In genomic region chr10:45726703-45727420, GRCh38 we compare ENCODE assay signal across 8 cellular contexts. TPM values are rescaled to one million over a fixed set of nuclear protein-coding genes. Genes with fewer than 3 reads are reported as not detected.
DNase-seq lines count a peak whose midpoint lies in the region; ATAC-seq and TF ChIP-seq lines count a peak whose summit lies in the region.
"Not testable (repeated sequence)": the region's sequence is repeated elsewhere in the genome, so short reads cannot be mapped to it uniquely, and the experiment has no call there.

A gene with protein sequence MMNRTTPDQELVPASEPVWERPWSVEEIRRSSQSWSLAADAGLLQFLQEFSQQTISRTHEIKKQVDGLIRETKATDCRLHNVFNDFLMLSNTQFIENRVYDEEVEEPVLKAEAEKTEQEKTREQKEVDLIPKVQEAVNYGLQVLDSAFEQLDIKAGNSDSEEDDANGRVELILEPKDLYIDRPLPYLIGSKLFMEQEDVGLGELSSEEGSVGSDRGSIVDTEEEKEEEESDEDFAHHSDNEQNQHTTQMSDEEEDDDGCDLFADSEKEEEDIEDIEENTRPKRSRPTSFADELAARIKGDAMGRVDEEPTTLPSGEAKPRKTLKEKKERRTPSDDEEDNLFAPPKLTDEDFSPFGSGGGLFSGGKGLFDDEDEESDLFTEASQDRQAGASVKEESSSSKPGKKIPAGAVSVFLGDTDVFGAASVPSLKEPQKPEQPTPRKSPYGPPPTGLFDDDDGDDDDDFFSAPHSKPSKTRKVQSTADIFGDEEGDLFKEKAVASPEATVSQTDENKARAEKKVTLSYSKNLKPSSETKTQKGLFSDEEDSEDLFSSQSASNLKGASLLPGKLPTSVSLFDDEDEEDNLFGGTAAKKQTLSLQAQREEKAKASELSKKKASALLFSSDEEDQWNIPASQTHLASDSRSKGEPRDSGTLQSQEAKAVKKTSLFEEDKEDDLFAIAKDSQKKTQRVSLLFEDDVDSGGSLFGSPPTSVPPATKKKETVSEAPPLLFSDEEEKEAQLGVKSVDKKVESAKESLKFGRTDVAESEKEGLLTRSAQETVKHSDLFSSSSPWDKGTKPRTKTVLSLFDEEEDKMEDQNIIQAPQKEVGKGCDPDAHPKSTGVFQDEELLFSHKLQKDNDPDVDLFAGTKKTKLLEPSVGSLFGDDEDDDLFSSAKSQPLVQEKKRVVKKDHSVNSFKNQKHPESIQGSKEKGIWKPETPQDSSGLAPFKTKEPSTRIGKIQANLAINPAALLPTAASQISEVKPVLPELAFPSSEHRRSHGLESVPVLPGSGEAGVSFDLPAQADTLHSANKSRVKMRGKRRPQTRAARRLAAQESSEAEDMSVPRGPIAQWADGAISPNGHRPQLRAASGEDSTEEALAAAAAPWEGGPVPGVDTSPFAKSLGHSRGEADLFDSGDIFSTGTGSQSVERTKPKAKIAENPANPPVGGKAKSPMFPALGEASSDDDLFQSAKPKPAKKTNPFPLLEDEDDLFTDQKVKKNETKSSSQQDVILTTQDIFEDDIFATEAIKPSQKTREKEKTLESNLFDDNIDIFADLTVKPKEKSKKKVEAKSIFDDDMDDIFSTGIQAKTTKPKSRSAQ (N-terminal part only) (plus strand): TSS chr10:45727266. CDS start chr10:45727318, 52 bp downstream.

- H3K4me3 ChIP-seq in Panc1 (ENCODE audit: low read depth in 2 of 2, low read length in 2 of 2), result peak within 1 kb of the TSS; percentile 66 to 68
- peak within 1 kb of the TSS; percentile 49 for H3K4me3 ChIP-seq in epithelial cell of esophagus (ENCODE audit: low read length)

- H3K36me3 ChIP-seq in Panc1 (ENCODE audit: control insufficient read depth, insufficient read depth, low read length), result not testable (repeated sequence)

- TF ChIP-seq CTCF in Panc1 (IDR thresholded peaks at IDR 0.05); epithelial cell of esophagus (IDR thresholded peaks at IDR 0.05; ENCODE audit: insufficient read depth, low read depth, low read length, missing control alignments): not testable (repeated sequence)

- ATAC-seq in GM21529 (IDR thresholded peaks at IDR 0.05; ENCODE audit: unreplicated experiment) (peak; percentile 94), Panc1 (peak; percentile 93)

- H3K27ac ChIP-seq in Panc1 (ENCODE audit: low read length), result peak within 1 kb of the TSS; percentile 69

- not testable (repeated sequence) for H3K4me1 ChIP-seq in Panc1 (ENCODE audit: control insufficient read depth, insufficient read depth, low read length)

- BruUV-seq in Panc1 (replicated peaks; lab: Mats Ljungman, UMichigan), result TSS peak; percentile 90

- not testable (repeated sequence) for H3K9me3 ChIP-seq in Panc1 (ENCODE audit: control insufficient read depth, insufficient read depth, low read depth, low read length)

- POLR2A ChIA-PET in Panc1 (lab: Charles Lee), result not testable (repeated sequence)

- CTCF ChIA-PET in Panc1 (lab: Charles Lee), result not testable (repeated sequence)

- in situ Hi-C loops in Panc1 (cut with HindIII; ENCODE audit: low pct_unique_long_range_greater_than_20kb, low sequenced_read_pairs), result not testable (repeated sequence)

- intact Hi-C loops in Panc1 (cut with micrococcal nuclease; ENCODE audit: unreplicated experiment), result not testable (repeated sequence)

- DNase-seq in DMS114 treated with DMSO at 0.1 percent for 48 hours (lab: John Stamatoyannopoulos, UW; ENCODE audit: unreplicated experiment), result peak; percentile 67
- DNase-seq in HuH-7.5 (ENCODE audit: low spot score), result peak; percentile 13
- peak; percentile 8 for DNase-seq in Panc1 (ENCODE audit: low read depth, low spot score)
- DNase-seq in activated T-cell treated with anti-CD3 and anti-CD28 coated beads, Interleukin-2, amount 50 U/mL, for 1 hour, result peak; percentile 98
- DNase-seq in epithelial cell of esophagus (ENCODE audit: low read depth), result peak; percentile 19
- peak; percentile 85 for DNase-seq in midbrain (lab: John Stamatoyannopoulos, UW)
- peak; percentile 88 to 90 for DNase-seq in stimulated activated CD8-positive, alpha-beta memory T cell treated with anti-CD3 and anti-CD28 coated beads, Interleukin-15, amount 100 ng/mL, for 48 hours (ENCODE audit: low read depth in 2 of 2)

- not testable (repeated sequence) for H3K27me3 ChIP-seq in Panc1 (ENCODE audit: control insufficient read depth, insufficient read depth, low read length)

RNA-seq across cellular contexts. Expression of the gene that starts here (rescaled TPM):
- total RNA-seq in Panc1 (2021; ENCODE audit: unreplicated experiment), result 73.6 TPM
- 49.5 TPM for polyA plus RNA-seq in Panc1 (2012; ENCODE audit: insufficient read length)

Comparison
In these comparisons a context has a peak if more than half of its experiments do, and no peak if none do; other contexts are left out.
1. Peak in every context shown above with its lines: DNase-seq, ATAC-seq, H3K4me3 ChIP-seq and H3K27ac ChIP-seq.
2. DNase-seq: peak in every context shown above with its lines; median percentile 98 in activated T-cell treated with anti-CD3 and anti-CD28 coated beads, Interleukin-2, amount 50 U/mL, for 1 hour; 89 in stimulated activated CD8-positive, alpha-beta memory T cell treated with anti-CD3 and anti-CD28 coated beads, Interleukin-15, amount 100 ng/mL, for 48 hours; 85 in midbrain; 67 in DMS114 treated with DMSO at 0.1 percent for 48 hours; 19 in epithelial cell of esophagus; 13 in HuH-7.5; 8 in Panc1.